ENCODE assay signal across 8 cellular contexts in genomic region chr4:164779811-164780216, GRCh38. TPM values are rescaled to one million over a fixed set of nuclear protein-coding genes. Genes with fewer than 3 reads are reported as not detected.
A peak's percentile ranks its signal among the peaks of the same experiment; 100 is the strongest.
DNase-seq lines count a peak whose midpoint lies in the region; ATAC-seq and TF ChIP-seq lines count a peak whose summit lies in the region.

No MANE protein-coding gene starts in this region.

- H3K36me3 ChIP-seq in Peyer's patch: no peaks in the 10 kb centered on the region

- TF ChIP-seq POLR2A in Peyer's patch (IDR thresholded peaks at IDR 0.05) (no peak), erythroblast (IDR thresholded peaks at IDR 0.05; ENCODE audit: low read length) (no peak)

- H3K27me3 ChIP-seq in Peyer's patch: no peaks in the 10 kb centered on the region

- no peak overlapping the region for H3K27ac ChIP-seq in Peyer's patch

- TF ChIP-seq CTCF in Peyer's patch (IDR thresholded peaks at IDR 0.05): peak; percentile 9 to 68 (median 56)

- ATAC-seq in GM18861 (IDR thresholded peaks at IDR 0.05; ENCODE audit: unreplicated experiment) (peak; percentile 67), HG03342 (IDR thresholded peaks at IDR 0.05; ENCODE audit: unreplicated experiment) (peak; percentile 83)

- no peaks in the 10 kb centered on the region for H3K9me3 ChIP-seq in Peyer's patch

- no peak overlapping the region for H3K4me3 ChIP-seq in Peyer's patch

- no peaks in the 10 kb centered on the region for H3K4me1 ChIP-seq in Peyer's patch

- DNase-seq in NCI-H146 (lab: John Stamatoyannopoulos, UW): peak; percentile 15
- DNase-seq in NCI-H146 treated with DMSO at 0.1 percent for 48 hours (lab: John Stamatoyannopoulos, UW; ENCODE audit: unreplicated experiment): no peak
- DNase-seq in Peyer's patch: no peak
- DNase-seq in erythroblast (lab: John Stamatoyannopoulos, UW): peak; percentile 25 to 58
- peak; percentile 1 for DNase-seq in occipital lobe (lab: John Stamatoyannopoulos, UW)
- no peak for DNase-seq in NCI-H187 treated with DMSO at 0.1 percent for 48 hours (lab: John Stamatoyannopoulos, UW)

RNA-seq across cellular contexts. Expression of gene SMIM31, which starts 25.9 kb away (rescaled TPM):
- 10 to 100 TPM in 3 of 4 donors, 1 to 10 TPM in 1; 6.6 to 17.3 (median 16.5) TPM for total RNA-seq in Peyer's patch
- total RNA-seq in occipital lobe: not detected

Comparison
In these comparisons a context has a peak if more than half of its experiments do, and no peak if none do; other contexts are left out.
1. DNase-seq: peak in NCI-H146 (single experiment), erythroblast (2 of 2) and occipital lobe (single experiment); none in NCI-H146 treated with DMSO at 0.1 percent for 48 hours (single experiment), Peyer's patch (0 of 3) and NCI-H187 treated with DMSO at 0.1 percent for 48 hours (single experiment).